In the genomic region with DNA sequence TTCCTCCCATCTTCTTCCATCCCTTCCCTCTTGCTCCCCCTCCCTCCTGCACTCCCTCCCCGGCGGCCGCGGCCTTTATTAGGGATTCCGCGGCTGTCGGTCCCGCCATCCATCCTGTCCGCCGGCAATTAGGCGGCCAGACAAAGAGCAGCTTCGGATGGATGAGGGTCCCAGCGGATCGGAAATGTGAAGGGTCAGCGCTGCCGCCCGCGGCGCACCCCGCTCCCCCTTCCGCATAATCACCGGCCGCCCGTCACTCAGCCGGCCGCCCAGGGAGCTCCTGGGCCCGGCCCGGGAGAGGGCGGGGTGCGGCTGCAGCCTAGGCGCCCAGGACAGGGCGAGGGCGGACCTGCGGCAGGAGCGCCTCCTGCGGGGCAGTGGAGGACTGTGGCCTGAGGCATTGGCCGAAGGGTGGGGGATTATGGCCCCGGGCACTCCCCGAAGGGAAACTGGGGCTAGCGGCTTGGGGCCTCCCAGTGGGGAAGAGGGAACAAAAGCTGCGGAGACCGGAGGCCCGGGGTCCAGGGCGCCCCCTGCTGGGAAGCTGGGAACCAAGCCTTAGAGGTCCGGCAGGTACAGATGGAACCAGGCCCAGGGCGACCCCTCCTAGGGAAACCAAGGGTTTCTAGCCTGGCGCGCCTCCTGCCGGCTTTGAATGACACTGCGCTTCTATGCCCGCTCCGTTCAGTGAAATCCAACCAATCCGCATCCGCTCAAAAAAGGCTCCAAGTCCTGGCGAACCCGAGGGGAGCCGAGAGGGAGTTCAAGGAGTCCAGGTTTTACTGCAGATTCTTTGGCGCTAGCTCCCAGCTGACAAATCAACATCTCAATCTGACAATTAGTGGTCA, we compare ENCODE assay signal across 1 cellular context.
TF ChIP-seq lines count a peak whose summit lies in the region.

No MANE protein-coding gene starts in this region.

TF ChIP-seq in HepG2, 621 proteins besides CTCF, POLR2A, EP300 and RAD21 (continued from another document and continues in another):
- TF ChIP-seq, protein P1, sequence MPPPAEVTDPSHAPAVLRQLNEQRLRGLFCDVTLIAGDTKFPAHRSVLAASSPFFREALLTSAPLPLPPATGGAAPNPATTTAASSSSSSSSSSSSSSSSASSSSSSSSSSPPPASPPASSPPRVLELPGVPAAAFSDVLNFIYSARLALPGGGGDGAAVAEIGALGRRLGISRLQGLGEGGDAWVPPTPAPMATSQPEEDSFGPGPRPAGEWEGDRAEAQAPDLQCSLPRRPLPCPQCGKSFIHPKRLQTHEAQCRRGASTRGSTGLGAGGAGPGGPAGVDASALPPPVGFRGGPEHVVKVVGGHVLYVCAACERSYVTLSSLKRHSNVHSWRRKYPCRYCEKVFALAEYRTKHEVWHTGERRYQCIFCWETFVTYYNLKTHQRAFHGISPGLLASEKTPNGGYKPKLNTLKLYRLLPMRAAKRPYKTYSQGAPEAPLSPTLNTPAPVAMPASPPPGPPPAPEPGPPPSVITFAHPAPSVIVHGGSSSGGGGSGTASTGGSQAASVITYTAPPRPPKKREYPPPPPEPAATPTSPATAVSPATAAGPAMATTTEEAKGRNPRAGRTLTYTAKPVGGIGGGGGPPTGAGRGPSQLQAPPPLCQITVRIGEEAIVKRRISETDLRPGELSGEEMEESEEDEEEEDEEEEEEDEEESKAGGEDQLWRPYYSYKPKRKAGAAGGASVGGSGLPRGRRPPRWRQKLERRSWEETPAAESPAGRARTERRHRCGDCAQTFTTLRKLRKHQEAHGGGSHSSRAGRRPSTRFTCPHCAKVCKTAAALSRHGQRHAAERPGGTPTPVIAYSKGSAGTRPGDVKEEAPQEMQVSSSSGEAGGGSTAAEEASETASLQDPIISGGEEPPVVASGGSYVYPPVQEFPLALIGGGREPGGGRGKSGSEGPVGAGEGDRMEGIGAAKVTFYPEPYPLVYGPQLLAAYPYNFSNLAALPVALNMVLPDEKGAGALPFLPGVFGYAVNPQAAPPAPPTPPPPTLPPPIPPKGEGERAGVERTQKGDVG (CRISPR knock-in tag; IDR thresholded peaks at IDR 0.05; ENCODE audit: borderline replicate concordance): no peak
- TF ChIP-seq NCOA5 (CRISPR knock-in tag; IDR thresholded peaks at IDR 0.05): no peak
- TF ChIP-seq PRPF4 (IDR thresholded peaks at IDR 0.05; ENCODE audit: low read depth, low read length, poor library complexity, severe bottlenecking): no peak
- no peak for TF ChIP-seq IRX3 (CRISPR knock-in tag; IDR thresholded peaks at IDR 0.05; ENCODE audit: borderline replicate concordance, low read depth)
- no peak for TF ChIP-seq PAWR (CRISPR knock-in tag; IDR thresholded peaks at IDR 0.05; ENCODE audit: borderline replicate concordance)
- no peak for TF ChIP-seq ZSCAN29 (CRISPR knock-in tag; conservative IDR thresholded peaks at IDR 0.05)
- no peak for TF ChIP-seq U2AF1 (optimal IDR thresholded peaks at IDR 0.05; ENCODE audit: low read depth, low read length)
- TF ChIP-seq ERF (CRISPR knock-in tag; IDR thresholded peaks at IDR 0.05): peak; percentile 42; the same call in 1 of the 2 replicates
- no peak for TF ChIP-seq ZNF282 (IDR thresholded peaks at IDR 0.05; ENCODE audit: partially characterized antibody)
- no peak for TF ChIP-seq ZNF567 (CRISPR knock-in tag; IDR thresholded peaks at IDR 0.05; ENCODE audit: borderline replicate concordance)
- TF ChIP-seq SAFB2 (CRISPR knock-in tag; IDR thresholded peaks at IDR 0.05; ENCODE audit: borderline replicate concordance, low read depth): no peak
- TF ChIP-seq, protein P2, sequence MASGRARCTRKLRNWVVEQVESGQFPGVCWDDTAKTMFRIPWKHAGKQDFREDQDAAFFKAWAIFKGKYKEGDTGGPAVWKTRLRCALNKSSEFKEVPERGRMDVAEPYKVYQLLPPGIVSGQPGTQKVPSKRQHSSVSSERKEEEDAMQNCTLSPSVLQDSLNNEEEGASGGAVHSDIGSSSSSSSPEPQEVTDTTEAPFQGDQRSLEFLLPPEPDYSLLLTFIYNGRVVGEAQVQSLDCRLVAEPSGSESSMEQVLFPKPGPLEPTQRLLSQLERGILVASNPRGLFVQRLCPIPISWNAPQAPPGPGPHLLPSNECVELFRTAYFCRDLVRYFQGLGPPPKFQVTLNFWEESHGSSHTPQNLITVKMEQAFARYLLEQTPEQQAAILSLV (CRISPR knock-in tag; IDR thresholded peaks at IDR 0.05; ENCODE audit: borderline replicate concordance): no peak
- TF ChIP-seq ZNF720 (CRISPR knock-in tag; IDR thresholded peaks at IDR 0.05): no peak
- TF ChIP-seq, protein P3, sequence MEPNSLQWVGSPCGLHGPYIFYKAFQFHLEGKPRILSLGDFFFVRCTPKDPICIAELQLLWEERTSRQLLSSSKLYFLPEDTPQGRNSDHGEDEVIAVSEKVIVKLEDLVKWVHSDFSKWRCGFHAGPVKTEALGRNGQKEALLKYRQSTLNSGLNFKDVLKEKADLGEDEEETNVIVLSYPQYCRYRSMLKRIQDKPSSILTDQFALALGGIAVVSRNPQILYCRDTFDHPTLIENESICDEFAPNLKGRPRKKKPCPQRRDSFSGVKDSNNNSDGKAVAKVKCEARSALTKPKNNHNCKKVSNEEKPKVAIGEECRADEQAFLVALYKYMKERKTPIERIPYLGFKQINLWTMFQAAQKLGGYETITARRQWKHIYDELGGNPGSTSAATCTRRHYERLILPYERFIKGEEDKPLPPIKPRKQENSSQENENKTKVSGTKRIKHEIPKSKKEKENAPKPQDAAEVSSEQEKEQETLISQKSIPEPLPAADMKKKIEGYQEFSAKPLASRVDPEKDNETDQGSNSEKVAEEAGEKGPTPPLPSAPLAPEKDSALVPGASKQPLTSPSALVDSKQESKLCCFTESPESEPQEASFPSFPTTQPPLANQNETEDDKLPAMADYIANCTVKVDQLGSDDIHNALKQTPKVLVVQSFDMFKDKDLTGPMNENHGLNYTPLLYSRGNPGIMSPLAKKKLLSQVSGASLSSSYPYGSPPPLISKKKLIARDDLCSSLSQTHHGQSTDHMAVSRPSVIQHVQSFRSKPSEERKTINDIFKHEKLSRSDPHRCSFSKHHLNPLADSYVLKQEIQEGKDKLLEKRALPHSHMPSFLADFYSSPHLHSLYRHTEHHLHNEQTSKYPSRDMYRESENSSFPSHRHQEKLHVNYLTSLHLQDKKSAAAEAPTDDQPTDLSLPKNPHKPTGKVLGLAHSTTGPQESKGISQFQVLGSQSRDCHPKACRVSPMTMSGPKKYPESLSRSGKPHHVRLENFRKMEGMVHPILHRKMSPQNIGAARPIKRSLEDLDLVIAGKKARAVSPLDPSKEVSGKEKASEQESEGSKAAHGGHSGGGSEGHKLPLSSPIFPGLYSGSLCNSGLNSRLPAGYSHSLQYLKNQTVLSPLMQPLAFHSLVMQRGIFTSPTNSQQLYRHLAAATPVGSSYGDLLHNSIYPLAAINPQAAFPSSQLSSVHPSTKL (CRISPR knock-in tag; IDR thresholded peaks at IDR 0.05): no peak
- TF ChIP-seq, protein P4, sequence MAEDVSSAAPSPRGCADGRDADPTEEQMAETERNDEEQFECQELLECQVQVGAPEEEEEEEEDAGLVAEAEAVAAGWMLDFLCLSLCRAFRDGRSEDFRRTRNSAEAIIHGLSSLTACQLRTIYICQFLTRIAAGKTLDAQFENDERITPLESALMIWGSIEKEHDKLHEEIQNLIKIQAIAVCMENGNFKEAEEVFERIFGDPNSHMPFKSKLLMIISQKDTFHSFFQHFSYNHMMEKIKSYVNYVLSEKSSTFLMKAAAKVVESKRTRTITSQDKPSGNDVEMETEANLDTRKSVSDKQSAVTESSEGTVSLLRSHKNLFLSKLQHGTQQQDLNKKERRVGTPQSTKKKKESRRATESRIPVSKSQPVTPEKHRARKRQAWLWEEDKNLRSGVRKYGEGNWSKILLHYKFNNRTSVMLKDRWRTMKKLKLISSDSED (CRISPR knock-in tag; IDR thresholded peaks at IDR 0.05): no peak
- no peak for TF ChIP-seq ARID2 (CRISPR knock-in tag; IDR thresholded peaks at IDR 0.05; ENCODE audit: borderline replicate concordance)
- TF ChIP-seq HMG20B (CRISPR knock-in tag; conservative IDR thresholded peaks at IDR 0.05): no peak
- TF ChIP-seq, protein P5, sequence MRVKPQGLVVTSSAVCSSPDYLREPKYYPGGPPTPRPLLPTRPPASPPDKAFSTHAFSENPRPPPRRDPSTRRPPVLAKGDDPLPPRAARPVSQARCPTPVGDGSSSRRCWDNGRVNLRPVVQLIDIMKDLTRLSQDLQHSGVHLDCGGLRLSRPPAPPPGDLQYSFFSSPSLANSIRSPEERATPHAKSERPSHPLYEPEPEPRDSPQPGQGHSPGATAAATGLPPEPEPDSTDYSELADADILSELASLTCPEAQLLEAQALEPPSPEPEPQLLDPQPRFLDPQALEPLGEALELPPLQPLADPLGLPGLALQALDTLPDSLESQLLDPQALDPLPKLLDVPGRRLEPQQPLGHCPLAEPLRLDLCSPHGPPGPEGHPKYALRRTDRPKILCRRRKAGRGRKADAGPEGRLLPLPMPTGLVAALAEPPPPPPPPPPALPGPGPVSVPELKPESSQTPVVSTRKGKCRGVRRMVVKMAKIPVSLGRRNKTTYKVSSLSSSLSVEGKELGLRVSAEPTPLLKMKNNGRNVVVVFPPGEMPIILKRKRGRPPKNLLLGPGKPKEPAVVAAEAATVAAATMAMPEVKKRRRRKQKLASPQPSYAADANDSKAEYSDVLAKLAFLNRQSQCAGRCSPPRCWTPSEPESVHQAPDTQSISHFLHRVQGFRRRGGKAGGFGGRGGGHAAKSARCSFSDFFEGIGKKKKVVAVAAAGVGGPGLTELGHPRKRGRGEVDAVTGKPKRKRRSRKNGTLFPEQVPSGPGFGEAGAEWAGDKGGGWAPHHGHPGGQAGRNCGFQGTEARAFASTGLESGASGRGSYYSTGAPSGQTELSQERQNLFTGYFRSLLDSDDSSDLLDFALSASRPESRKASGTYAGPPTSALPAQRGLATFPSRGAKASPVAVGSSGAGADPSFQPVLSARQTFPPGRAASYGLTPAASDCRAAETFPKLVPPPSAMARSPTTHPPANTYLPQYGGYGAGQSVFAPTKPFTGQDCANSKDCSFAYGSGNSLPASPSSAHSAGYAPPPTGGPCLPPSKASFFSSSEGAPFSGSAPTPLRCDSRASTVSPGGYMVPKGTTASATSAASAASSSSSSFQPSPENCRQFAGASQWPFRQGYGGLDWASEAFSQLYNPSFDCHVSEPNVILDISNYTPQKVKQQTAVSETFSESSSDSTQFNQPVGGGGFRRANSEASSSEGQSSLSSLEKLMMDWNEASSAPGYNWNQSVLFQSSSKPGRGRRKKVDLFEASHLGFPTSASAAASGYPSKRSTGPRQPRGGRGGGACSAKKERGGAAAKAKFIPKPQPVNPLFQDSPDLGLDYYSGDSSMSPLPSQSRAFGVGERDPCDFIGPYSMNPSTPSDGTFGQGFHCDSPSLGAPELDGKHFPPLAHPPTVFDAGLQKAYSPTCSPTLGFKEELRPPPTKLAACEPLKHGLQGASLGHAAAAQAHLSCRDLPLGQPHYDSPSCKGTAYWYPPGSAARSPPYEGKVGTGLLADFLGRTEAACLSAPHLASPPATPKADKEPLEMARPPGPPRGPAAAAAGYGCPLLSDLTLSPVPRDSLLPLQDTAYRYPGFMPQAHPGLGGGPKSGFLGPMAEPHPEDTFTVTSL (CRISPR knock-in tag; IDR thresholded peaks at IDR 0.05; ENCODE audit: borderline replicate concordance): no peak
- no peak for TF ChIP-seq NFYC (CRISPR knock-in tag; IDR thresholded peaks at IDR 0.05)
- TF ChIP-seq RBAK (CRISPR knock-in tag; IDR thresholded peaks at IDR 0.05): no peak
- no peak for TF ChIP-seq RBFOX2 (IDR thresholded peaks at IDR 0.05; ENCODE audit: low read depth, low read length)
- no peak for TF ChIP-seq ZNF225 (CRISPR knock-in tag; IDR thresholded peaks at IDR 0.05)
- TF ChIP-seq ZNF253 (CRISPR knock-in tag; IDR thresholded peaks at IDR 0.05; ENCODE audit: borderline replicate concordance): no peak
- TF ChIP-seq TP53 (CRISPR knock-in tag; conservative IDR thresholded peaks at IDR 0.05): no peak
- no peak for TF ChIP-seq ZFYVE20 (CRISPR knock-in tag; IDR thresholded peaks at IDR 0.05; ENCODE audit: borderline replicate concordance, low read depth)
- TF ChIP-seq TBX2 (CRISPR knock-in tag; IDR thresholded peaks at IDR 0.05; ENCODE audit: borderline replicate concordance): peak; percentile 59
- no peak for TF ChIP-seq KLF13 (CRISPR knock-in tag; IDR thresholded peaks at IDR 0.05)
- TF ChIP-seq, protein P6, sequence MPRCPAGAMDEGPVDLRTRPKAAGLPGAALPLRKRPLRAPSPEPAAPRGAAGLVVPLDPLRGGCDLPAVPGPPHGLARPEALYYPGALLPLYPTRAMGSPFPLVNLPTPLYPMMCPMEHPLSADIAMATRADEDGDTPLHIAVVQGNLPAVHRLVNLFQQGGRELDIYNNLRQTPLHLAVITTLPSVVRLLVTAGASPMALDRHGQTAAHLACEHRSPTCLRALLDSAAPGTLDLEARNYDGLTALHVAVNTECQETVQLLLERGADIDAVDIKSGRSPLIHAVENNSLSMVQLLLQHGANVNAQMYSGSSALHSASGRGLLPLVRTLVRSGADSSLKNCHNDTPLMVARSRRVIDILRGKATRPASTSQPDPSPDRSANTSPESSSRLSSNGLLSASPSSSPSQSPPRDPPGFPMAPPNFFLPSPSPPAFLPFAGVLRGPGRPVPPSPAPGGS (CRISPR knock-in tag; IDR thresholded peaks at IDR 0.05): no peak
- TF ChIP-seq JDP2 (CRISPR knock-in tag; IDR thresholded peaks at IDR 0.05; ENCODE audit: borderline replicate concordance): no peak
- no peak for TF ChIP-seq ZNF841 (CRISPR knock-in tag; IDR thresholded peaks at IDR 0.05; ENCODE audit: borderline replicate concordance)
- TF ChIP-seq, protein P7, sequence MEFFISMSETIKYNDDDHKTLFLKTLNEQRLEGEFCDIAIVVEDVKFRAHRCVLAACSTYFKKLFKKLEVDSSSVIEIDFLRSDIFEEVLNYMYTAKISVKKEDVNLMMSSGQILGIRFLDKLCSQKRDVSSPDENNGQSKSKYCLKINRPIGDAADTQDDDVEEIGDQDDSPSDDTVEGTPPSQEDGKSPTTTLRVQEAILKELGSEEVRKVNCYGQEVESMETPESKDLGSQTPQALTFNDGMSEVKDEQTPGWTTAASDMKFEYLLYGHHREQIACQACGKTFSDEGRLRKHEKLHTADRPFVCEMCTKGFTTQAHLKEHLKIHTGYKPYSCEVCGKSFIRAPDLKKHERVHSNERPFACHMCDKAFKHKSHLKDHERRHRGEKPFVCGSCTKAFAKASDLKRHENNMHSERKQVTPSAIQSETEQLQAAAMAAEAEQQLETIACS (CRISPR knock-in tag; IDR thresholded peaks at IDR 0.05): no peak
- TF ChIP-seq, protein P8, sequence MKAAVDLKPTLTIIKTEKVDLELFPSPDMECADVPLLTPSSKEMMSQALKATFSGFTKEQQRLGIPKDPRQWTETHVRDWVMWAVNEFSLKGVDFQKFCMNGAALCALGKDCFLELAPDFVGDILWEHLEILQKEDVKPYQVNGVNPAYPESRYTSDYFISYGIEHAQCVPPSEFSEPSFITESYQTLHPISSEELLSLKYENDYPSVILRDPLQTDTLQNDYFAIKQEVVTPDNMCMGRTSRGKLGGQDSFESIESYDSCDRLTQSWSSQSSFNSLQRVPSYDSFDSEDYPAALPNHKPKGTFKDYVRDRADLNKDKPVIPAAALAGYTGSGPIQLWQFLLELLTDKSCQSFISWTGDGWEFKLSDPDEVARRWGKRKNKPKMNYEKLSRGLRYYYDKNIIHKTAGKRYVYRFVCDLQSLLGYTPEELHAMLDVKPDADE (CRISPR knock-in tag; IDR thresholded peaks at IDR 0.05): no peak
- no peak for TF ChIP-seq PHF20 (CRISPR knock-in tag; IDR thresholded peaks at IDR 0.05)
- TF ChIP-seq ZSCAN21 (CRISPR knock-in tag; IDR thresholded peaks at IDR 0.05; ENCODE audit: borderline replicate concordance): no peak
